ENCODE assay signal across 19 cellular contexts in genomic region chr4:169200361-169201030, GRCh38.
DNase-seq lines count a peak whose midpoint lies in the region; ATAC-seq, FAIRE-seq and TF ChIP-seq lines count a peak whose summit lies in the region.
"Had no signal": no experiment of that assay in that cellular context is flagged by ENCODE, and none has a peak within 500 bp of the region (broad histone marks: within the 10 kb centered on the region; RNA-seq: fewer than 3 reads in every experiment).

No MANE protein-coding gene starts in this region.

- H3K4me1 ChIP-seq in BLaER1 treated with 17β-estradiol and CSF1 and Interleukin-3, amounts not matched to agents 10 nM and 100 nM: peaks cover 12 to 32% (median 21%) of the 10 kb centered on the region in 10 experiments
- H3K4me1 ChIP-seq in GM23338 (ENCODE audit: insufficient read depth): peaks cover 3% of the 10 kb centered on the region; the same call in 1 of the 2 replicates

- H3K9me3 Mint-ChIP-seq in nephron: peaks cover 8% of the 10 kb centered on the region
- H3K9me3 Mint-ChIP-seq in GM23338: no peaks in the 10 kb centered on the region

- no peaks in the 10 kb centered on the region for H3K9me2 ChIP-seq in GM23338 (ENCODE audit: insufficient read depth)

- peak overlapping the region in 10 of 11 experiments; percentile 14 to 81 (median 66); a peak in 14 of 22 replicates for H3K4me2 ChIP-seq in BLaER1 treated with 17β-estradiol and CSF1 and Interleukin-3, amounts not matched to agents 10 nM and 100 nM
- H3K4me2 ChIP-seq in GM23338: no peak overlapping the region

- peak overlapping the region; percentile 44 to 73 (median 68) for H3K27ac Mint-ChIP-seq in nephron
- no peak overlapping the region for H3K27ac Mint-ChIP-seq in GM23338

- peaks cover 5 to 16% (median 7%) of the 10 kb centered on the region in 11 experiments; a peak in 16 of 22 replicates for H3K9me3 ChIP-seq in BLaER1 treated with 17β-estradiol and CSF1 and Interleukin-3, amounts not matched to agents 10 nM and 100 nM (replicated peaks in 1 of 11)
- H3K9me3 ChIP-seq: pancreas, vagina had no signal

- peak overlapping the region in 1 of 11 experiments; percentile 12; a peak in 1 of 22 replicates for H3K9ac ChIP-seq in BLaER1 treated with 17β-estradiol and CSF1 and Interleukin-3, amounts not matched to agents 10 nM and 100 nM

- H2AFZ ChIP-seq in GM23338: no peak overlapping the region

- ATAC-seq in GM23338: no peak

- peak; percentile 10 for FAIRE-seq in frontal cortex (lab: Jason Lieb, UNC)

- H3F3A ChIP-seq in GM23338 (replicated peaks; ENCODE audit: low read depth): no peaks in the 10 kb centered on the region

- DNase-seq in frontal cortex (ENCODE audit: low spot score in 2 of 2) (no peak), NCI-H524 (lab: John Stamatoyannopoulos, UW) (no peak), NCI-H526 (lab: John Stamatoyannopoulos, UW) (no peak), GM03348 (ENCODE audit: low spot score) (no peak), GM23338 (ENCODE audit: low spot score) (no peak)
- DNase-seq: activated CD4-positive, alpha-beta T cell treated with anti-CD3 and anti-CD28 coated beads for 1 hour; cerebellar nuclear complex; COR-L47; effector memory CD4-positive, alpha-beta T cell; hypothalamus; Karpas-422; NCI-H1092 treated with DMSO at 0.1 percent for 48 hours; pancreas; SIG-M5; stimulated activated CD4-positive, alpha-beta T cell treated with anti-CD3 and anti-CD28 coated beads, Interleukin-2, amount 100 ng/mL, for 48 hours had no signal

- H3K4me3 ChIP-seq in BLaER1 treated with 17β-estradiol and CSF1 and Interleukin-3, amounts not matched to agents 10 nM and 100 nM: no peak overlapping the region
- no peak overlapping the region for H3K4me3 ChIP-seq in GM23338
- H3K4me3 ChIP-seq: pancreas, vagina had no signal

- H3K27me3 ChIP-seq in BLaER1 treated with 17β-estradiol and CSF1 and Interleukin-3, amounts not matched to agents 10 nM and 100 nM: no peaks in the 10 kb centered on the region
- no peaks in the 10 kb centered on the region for H3K27me3 ChIP-seq in GM23338 (ENCODE audit: insufficient read depth)
- H3K27me3 ChIP-seq: pancreas, vagina had no signal

- H3K4me3 Mint-ChIP-seq in nephron: no peak overlapping the region
- H3K4me3 Mint-ChIP-seq in GM23338: no peak overlapping the region

- H3K36me3 Mint-ChIP-seq in nephron (ENCODE audit: low read depth) (peaks cover 10% of the 10 kb centered on the region), GM23338 (ENCODE audit: low read depth) (no peaks in the 10 kb centered on the region)

- peaks cover 0 to 92% (median 30%) of the 10 kb centered on the region in 11 experiments; a peak in 13 of 22 replicates for H4K20me1 ChIP-seq in BLaER1 treated with 17β-estradiol and CSF1 and Interleukin-3, amounts not matched to agents 10 nM and 100 nM
- no peaks in the 10 kb centered on the region for H4K20me1 ChIP-seq in GM23338 (replicated peaks; ENCODE audit: insufficient read depth)

- H3K27me3 Mint-ChIP-seq in nephron (ENCODE audit: low read depth): no peaks in the 10 kb centered on the region
- H3K27me3 Mint-ChIP-seq in GM23338 (ENCODE audit: insufficient read depth, low read depth, poor library complexity): no peaks in the 10 kb centered on the region

- peaks cover 29% of the 10 kb centered on the region for H3K79me2 ChIP-seq in GM23338 (replicated peaks; ENCODE audit: insufficient read depth)

- peaks cover 0 to 23% (median 8%) of the 10 kb centered on the region in 11 experiments; a peak in 11 of 22 replicates for H3K36me3 ChIP-seq in BLaER1 treated with 17β-estradiol and CSF1 and Interleukin-3, amounts not matched to agents 10 nM and 100 nM
- H3K36me3 ChIP-seq in GM23338 (ENCODE audit: insufficient read depth): no peaks in the 10 kb centered on the region
- H3K36me3 ChIP-seq: pancreas, vagina had no signal

- peak overlapping the region in 3 of 11 experiments; percentile 30 to 43 (median 38); a peak in 4 of 22 replicates for H3K27ac ChIP-seq in BLaER1 treated with 17β-estradiol and CSF1 and Interleukin-3, amounts not matched to agents 10 nM and 100 nM
- peak overlapping the region; percentile 47 for H3K27ac ChIP-seq in VCaP
- no peak overlapping the region for H3K27ac ChIP-seq in GM23338 (ENCODE audit: low read depth)

- TF ChIP-seq CTCF in VCaP (conservative IDR thresholded peaks at IDR 0.05) (no peak), nephron (IDR thresholded peaks at IDR 0.05; ENCODE audit: unreplicated experiment in 3 of 3) (no peak), GM23338 (conservative IDR thresholded peaks at IDR 0.05; ENCODE audit: low read depth in 2 of 2) (no peak)

- H3K4me1 Mint-ChIP-seq in nephron: peaks cover 50% of the 10 kb centered on the region
- H3K4me1 Mint-ChIP-seq in GM23338: peaks cover 14% of the 10 kb centered on the region

TF ChIP-seq in GM23338, 12 proteins besides CTCF, POLR2A, EP300 and RAD21 (continues in another document):
- TF ChIP-seq EZH2phosphoT487 (IDR thresholded peaks at IDR 0.05; ENCODE audit: unreplicated experiment) (no peak), ZNF114 (CRISPR knock-in tag; IDR thresholded peaks at IDR 0.05) (no peak), CREB1 (CRISPR knock-in tag; IDR thresholded peaks at IDR 0.05; ENCODE audit: low read depth) (no peak), ZNF331 (CRISPR knock-in tag; IDR thresholded peaks at IDR 0.05; ENCODE audit: low read depth) (no peak), EZH2 (IDR thresholded peaks at IDR 0.05; ENCODE audit: low read depth, unreplicated experiment) (no peak), ETS1 (IDR thresholded peaks at IDR 0.05) (no peak), REST (IDR thresholded peaks at IDR 0.05; ENCODE audit: unreplicated experiment) (no peak), JUNB (IDR thresholded peaks at IDR 0.05; ENCODE audit: unreplicated experiment) (no peak)
